In the genomic region with DNA sequence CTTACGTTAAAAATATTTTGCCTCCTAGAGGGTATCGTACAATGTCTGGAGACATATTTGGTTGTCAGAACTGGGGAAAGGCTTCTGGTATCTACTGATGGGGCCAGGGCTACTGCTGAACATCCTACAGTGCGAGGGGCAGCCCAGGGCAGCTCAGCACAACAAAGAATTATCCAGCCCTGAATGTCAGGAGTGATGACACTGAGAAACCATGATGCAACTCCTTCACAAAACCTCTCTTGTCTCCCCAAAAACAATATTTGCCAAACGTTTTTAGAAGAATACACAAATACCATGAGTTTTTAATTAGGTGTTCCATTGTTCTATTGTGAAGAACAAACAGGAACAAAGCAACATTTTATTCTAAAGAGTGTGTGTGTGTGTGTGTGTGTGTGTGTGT, we compare ENCODE assay signal across 35 cellular contexts. TPM values are rescaled to one million over a fixed set of nuclear protein-coding genes. Genes with fewer than 3 reads are reported as not detected.
"Had no signal": no experiment of that assay in that cellular context is flagged by ENCODE, and none has a peak within 500 bp of the region (broad histone marks: within the 10 kb centered on the region; RNA-seq: fewer than 3 reads in every experiment).

No MANE protein-coding gene starts in this region.

- H3K4me3 ChIP-seq: gastrocnemius medialis, left ventricle myocardium inferior, lung, ovary, sigmoid colon, testis, transverse colon had no signal

- H3K27ac ChIP-seq: gastrocnemius medialis, left ventricle myocardium inferior, neutrophil, ovary, sigmoid colon, transverse colon, WERI-Rb-1 had no signal

- H3K36me3 ChIP-seq: gastrocnemius medialis, left ventricle myocardium inferior, neutrophil, ovary, sigmoid colon, transverse colon, WERI-Rb-1 had no signal

- H3K27ac Mint-ChIP-seq: activated CD4-positive, alpha-beta memory T cell treated with anti-CD3 and anti-CD28 coated beads, Interleukin-2, amount 10 ng/mL, durations not matched to agents 7 days and 5 days; activated CD4-positive, alpha-beta T cell treated with anti-CD3 and anti-CD28 coated beads, Interleukin-2, amount 10 ng/mL, durations not matched to agents 7 days and 5 days; activated CD8-positive, alpha-beta memory T cell treated with anti-CD3 and anti-CD28 coated beads, Interleukin-2, amount 10 ng/mL, durations not matched to agents 7 days and 5 days; activated naive CD8-positive, alpha-beta T cell treated with anti-CD3 and anti-CD28 coated beads, Interleukin-2, amount 10 ng/mL, durations not matched to agents 7 days and 5 days; effector memory CD8-positive, alpha-beta T cell; nephron progenitor cell; progenitor cell of endocrine pancreas; T-helper 17 cell had no signal

- DNase-seq: activated CD4-positive, alpha-beta memory T cell treated with anti-CD3 and anti-CD28 coated beads, Interleukin-2, amount 10 ng/mL, durations not matched to agents 7 days and 5 days; activated CD4-positive, alpha-beta T cell treated with anti-CD3 and anti-CD28 coated beads, Interleukin-2, amount 10 ng/mL, durations not matched to agents 7 days and 5 days; activated CD8-positive, alpha-beta memory T cell treated with anti-CD3 and anti-CD28 coated beads, Interleukin-2, amount 10 ng/mL, durations not matched to agents 7 days and 5 days; activated effector memory CD4-positive, alpha-beta T cell treated with Interleukin-2 at 50 U/mL for 16 hours; activated naive CD4-positive, alpha-beta T cell treated with Interleukin-2 at 50 U/mL for 16 hours; activated naive CD8-positive, alpha-beta T cell treated with anti-CD3 and anti-CD28 coated beads, Interleukin-2, amount 10 ng/mL, durations not matched to agents 7 days and 5 days; activated T-cell treated with anti-CD3 and anti-CD28 coated beads, Interleukin-2, amount 50 U/mL, for 48 hours; amniotic stem cell; caudate nucleus; cortex of kidney; effector memory CD8-positive, alpha-beta T cell; erythroblast; gastrocnemius medialis; glutamatergic neuron; left ventricle myocardium inferior; nephron progenitor cell; ovary; retina; sigmoid colon; small intestine; stimulated activated CD4-positive, alpha-beta T cell treated with anti-CD3 and anti-CD28 coated beads, Interleukin-4, amount 100 ng/mL, for 4 hours; stimulated activated CD8-positive, alpha-beta memory T cell treated with anti-CD3 and anti-CD28 coated beads, Interleukin-4, amount 100 ng/mL, for 48 hours; stimulated activated naive CD4-positive, alpha-beta T cell; T-helper 17 cell; T1000; testis; transverse colon; WERI-Rb-1 had no signal

- H3K4me3 Mint-ChIP-seq: activated CD4-positive, alpha-beta memory T cell treated with anti-CD3 and anti-CD28 coated beads, Interleukin-2, amount 10 ng/mL, durations not matched to agents 7 days and 5 days; activated CD4-positive, alpha-beta T cell treated with anti-CD3 and anti-CD28 coated beads, Interleukin-2, amount 10 ng/mL, durations not matched to agents 7 days and 5 days; activated CD8-positive, alpha-beta memory T cell treated with anti-CD3 and anti-CD28 coated beads, Interleukin-2, amount 10 ng/mL, durations not matched to agents 7 days and 5 days; activated naive CD8-positive, alpha-beta T cell treated with anti-CD3 and anti-CD28 coated beads, Interleukin-2, amount 10 ng/mL, durations not matched to agents 7 days and 5 days; effector memory CD8-positive, alpha-beta T cell; nephron progenitor cell; T-helper 17 cell had no signal

- H3K9me3 Mint-ChIP-seq: activated CD4-positive, alpha-beta memory T cell treated with anti-CD3 and anti-CD28 coated beads, Interleukin-2, amount 10 ng/mL, durations not matched to agents 7 days and 5 days; activated naive CD8-positive, alpha-beta T cell treated with anti-CD3 and anti-CD28 coated beads, Interleukin-2, amount 10 ng/mL, durations not matched to agents 7 days and 5 days; effector memory CD8-positive, alpha-beta T cell; nephron progenitor cell had no signal

- FAIRE-seq: islet of Langerhans, small intestine had no signal

- H3K27me3 Mint-ChIP-seq: activated CD4-positive, alpha-beta T cell treated with anti-CD3 and anti-CD28 coated beads, Interleukin-2, amount 10 ng/mL, durations not matched to agents 7 days and 5 days; activated naive CD8-positive, alpha-beta T cell treated with anti-CD3 and anti-CD28 coated beads, Interleukin-2, amount 10 ng/mL, durations not matched to agents 7 days and 5 days; progenitor cell of endocrine pancreas had no signal

- H3K36me3 Mint-ChIP-seq: activated CD8-positive, alpha-beta memory T cell treated with anti-CD3 and anti-CD28 coated beads, Interleukin-2, amount 10 ng/mL, durations not matched to agents 7 days and 5 days had no signal

- H3K9me3 ChIP-seq: gastrocnemius medialis, left ventricle myocardium inferior, neutrophil, ovary, sigmoid colon, testis, transverse colon had no signal

- H3K4me1 ChIP-seq: gastrocnemius medialis, left ventricle myocardium inferior, sigmoid colon, transverse colon had no signal

- H3K27me3 ChIP-seq: gastrocnemius medialis, neutrophil, ovary, sigmoid colon, testis, transverse colon had no signal

- ATAC-seq: activated CD4-positive, CD25-positive, alpha-beta regulatory T cell treated with anti-CD3 and anti-CD28 coated beads, Interleukin-2, amount 50 U/mL, for 24 hours; activated CD8-positive, alpha-beta memory T cell treated with anti-CD3 and anti-CD28 coated beads, Interleukin-2, amount 10 ng/mL, durations not matched to agents 7 days and 5 days; effector memory CD8-positive, alpha-beta T cell; gastrocnemius medialis; T-helper 17 cell had no signal

RNA-seq across cellular contexts. Expression of gene CLNK, which starts 43.4 kb away (rescaled TPM):
- total RNA-seq: activated CD4-positive, alpha-beta T cell treated with anti-CD3 and anti-CD28 coated beads, Interleukin-2, amount 10 ng/mL, durations not matched to agents 7 days and 5 days; activated naive CD8-positive, alpha-beta T cell treated with anti-CD3 and anti-CD28 coated beads, Interleukin-2, amount 10 ng/mL, durations not matched to agents 7 days and 5 days; chondrocyte; gastrocnemius medialis; left ventricle myocardium inferior; mesenteric fat pad; progenitor cell of endocrine pancreas; sigmoid colon had no signal
